Comparison of ENCODE assay signal across 1 cellular context in genomic region chr5:16465544-16466432, GRCh38.
TF ChIP-seq lines count a peak whose summit lies in the region.

A gene with protein sequence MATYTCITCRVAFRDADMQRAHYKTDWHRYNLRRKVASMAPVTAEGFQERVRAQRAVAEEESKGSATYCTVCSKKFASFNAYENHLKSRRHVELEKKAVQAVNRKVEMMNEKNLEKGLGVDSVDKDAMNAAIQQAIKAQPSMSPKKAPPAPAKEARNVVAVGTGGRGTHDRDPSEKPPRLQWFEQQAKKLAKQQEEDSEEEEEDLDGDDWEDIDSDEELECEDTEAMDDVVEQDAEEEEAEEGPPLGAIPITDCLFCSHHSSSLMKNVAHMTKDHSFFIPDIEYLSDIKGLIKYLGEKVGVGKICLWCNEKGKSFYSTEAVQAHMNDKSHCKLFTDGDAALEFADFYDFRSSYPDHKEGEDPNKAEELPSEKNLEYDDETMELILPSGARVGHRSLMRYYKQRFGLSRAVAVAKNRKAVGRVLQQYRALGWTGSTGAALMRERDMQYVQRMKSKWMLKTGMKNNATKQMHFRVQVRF (minus strand): TSS chr5:16465800. CDS start chr5:16465665, 135 bp downstream.

TF ChIP-seq in HepG2, 621 proteins besides CTCF, POLR2A, EP300 and RAD21 (continued from another document and continues in another):
- TF ChIP-seq, protein P1, sequence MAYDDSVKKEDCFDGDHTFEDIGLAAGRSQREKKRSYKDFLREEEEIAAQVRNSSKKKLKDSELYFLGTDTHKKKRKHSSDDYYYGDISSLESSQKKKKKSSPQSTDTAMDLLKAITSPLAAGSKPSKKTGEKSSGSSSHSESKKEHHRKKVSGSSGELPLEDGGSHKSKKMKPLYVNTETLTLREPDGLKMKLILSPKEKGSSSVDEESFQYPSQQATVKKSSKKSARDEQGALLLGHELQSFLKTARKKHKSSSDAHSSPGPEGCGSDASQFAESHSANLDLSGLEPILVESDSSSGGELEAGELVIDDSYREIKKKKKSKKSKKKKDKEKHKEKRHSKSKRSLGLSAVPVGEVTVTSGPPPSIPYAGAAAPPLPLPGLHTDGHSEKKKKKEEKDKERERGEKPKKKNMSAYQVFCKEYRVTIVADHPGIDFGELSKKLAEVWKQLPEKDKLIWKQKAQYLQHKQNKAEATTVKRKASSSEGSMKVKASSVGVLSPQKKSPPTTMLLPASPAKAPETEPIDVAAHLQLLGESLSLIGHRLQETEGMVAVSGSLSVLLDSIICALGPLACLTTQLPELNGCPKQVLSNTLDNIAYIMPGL (CRISPR knock-in tag; IDR thresholded peaks at IDR 0.05; ENCODE audit: borderline replicate concordance in 1 of 2, low read depth in 1 of 2): peak; percentile 81 to 91; a peak in 3 of 4 replicates
- TF ChIP-seq ZSCAN21 (CRISPR knock-in tag; IDR thresholded peaks at IDR 0.05; ENCODE audit: borderline replicate concordance) (peak; percentile 66), PRPF4 (IDR thresholded peaks at IDR 0.05; ENCODE audit: low read depth, low read length, poor library complexity, severe bottlenecking) (no peak), CENPX (CRISPR knock-in tag; IDR thresholded peaks at IDR 0.05) (no peak), ZBTB1 (CRISPR knock-in tag; IDR thresholded peaks at IDR 0.05; ENCODE audit: borderline replicate concordance) (no peak), PITX1 (CRISPR knock-in tag; IDR thresholded peaks at IDR 0.05) (peak; percentile 17; the same call in 1 of the 2 replicates), HHEX (CRISPR knock-in tag; IDR thresholded peaks at IDR 0.05) (no peak), MED1 (CRISPR knock-in tag; IDR thresholded peaks at IDR 0.05) (peak; percentile 67), ZNF574 (CRISPR knock-in tag; IDR thresholded peaks at IDR 0.05) (peak; percentile 93), ZNF205 (CRISPR knock-in tag; IDR thresholded peaks at IDR 0.05) (peak; percentile 54; the same call in 1 of the 2 replicates), KDM3A (CRISPR knock-in tag; IDR thresholded peaks at IDR 0.05; ENCODE audit: low read depth) (0 out of 2 replicates have a peak, but pooled peaks have one; percentile 38), KDM6A (CRISPR knock-in tag; IDR thresholded peaks at IDR 0.05; ENCODE audit: low read depth) (no peak), ZNF720 (CRISPR knock-in tag; IDR thresholded peaks at IDR 0.05) (no peak), HIC2 (CRISPR knock-in tag; IDR thresholded peaks at IDR 0.05; ENCODE audit: low read depth) (no peak), ZNF234 (CRISPR knock-in tag; conservative IDR thresholded peaks at IDR 0.05) (peak; percentile 8; the same call in 1 of the 2 replicates), SSRP1 (CRISPR knock-in tag; IDR thresholded peaks at IDR 0.05) (no peak), GATAD1 (CRISPR knock-in tag; IDR thresholded peaks at IDR 0.05) (peak; percentile 93), TSC22D2 (CRISPR knock-in tag; IDR thresholded peaks at IDR 0.05; ENCODE audit: borderline replicate concordance) (no peak), SMAD3 (CRISPR knock-in tag; IDR thresholded peaks at IDR 0.05) (peak; percentile 52; the same call in 1 of the 2 replicates), MYPOP (CRISPR knock-in tag; IDR thresholded peaks at IDR 0.05) (peak; percentile 69), CREB3 (CRISPR knock-in tag; IDR thresholded peaks at IDR 0.05) (0 out of 2 replicates have a peak, but pooled peaks have one; percentile 65), ZNF777 (CRISPR knock-in tag; IDR thresholded peaks at IDR 0.05) (peak; percentile 80), ZNF616 (CRISPR knock-in tag; IDR thresholded peaks at IDR 0.05; ENCODE audit: low read depth) (no peak), SP5 (CRISPR knock-in tag; IDR thresholded peaks at IDR 0.05; ENCODE audit: borderline replicate concordance, low read depth) (peak; percentile 68), ZFX (CRISPR knock-in tag; IDR thresholded peaks at IDR 0.05; ENCODE audit: low read depth) (peak; percentile 99), FOXK2 (IDR thresholded peaks at IDR 0.05) (0 out of 2 replicates have a peak, but pooled peaks have one; percentile 14), NFKB2 (CRISPR knock-in tag; IDR thresholded peaks at IDR 0.05; ENCODE audit: borderline replicate concordance) (peak; percentile 92; the same call in 1 of the 2 replicates), ZNF597 (CRISPR knock-in tag; IDR thresholded peaks at IDR 0.05) (no peak), ZNF383 (CRISPR knock-in tag; IDR thresholded peaks at IDR 0.05; ENCODE audit: borderline replicate concordance) (0 out of 2 replicates have a peak, but pooled peaks have one; percentile 69)
- TF ChIP-seq, protein P2, sequence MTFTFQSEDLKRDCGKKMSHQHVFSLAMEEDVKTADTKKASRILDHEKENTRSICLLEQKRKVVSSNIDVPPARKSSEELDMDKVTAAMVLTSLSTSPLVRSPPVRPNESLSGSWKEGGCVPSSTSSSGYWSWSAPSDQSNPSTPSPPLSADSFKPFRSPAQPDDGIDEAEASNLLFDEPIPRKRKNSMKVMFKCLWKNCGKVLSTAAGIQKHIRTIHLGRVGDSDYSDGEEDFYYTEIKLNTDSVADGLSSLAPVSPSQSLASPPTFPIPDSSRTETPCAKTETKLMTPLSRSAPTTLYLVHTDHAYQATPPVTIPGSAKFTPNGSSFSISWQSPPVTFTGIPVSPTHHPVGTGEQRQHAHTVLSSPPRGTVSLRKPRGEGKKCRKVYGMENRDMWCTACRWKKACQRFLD (CRISPR knock-in tag; IDR thresholded peaks at IDR 0.05; ENCODE audit: borderline replicate concordance): peak; percentile 74; the same call in 1 of the 2 replicates
- TF ChIP-seq, protein P3, sequence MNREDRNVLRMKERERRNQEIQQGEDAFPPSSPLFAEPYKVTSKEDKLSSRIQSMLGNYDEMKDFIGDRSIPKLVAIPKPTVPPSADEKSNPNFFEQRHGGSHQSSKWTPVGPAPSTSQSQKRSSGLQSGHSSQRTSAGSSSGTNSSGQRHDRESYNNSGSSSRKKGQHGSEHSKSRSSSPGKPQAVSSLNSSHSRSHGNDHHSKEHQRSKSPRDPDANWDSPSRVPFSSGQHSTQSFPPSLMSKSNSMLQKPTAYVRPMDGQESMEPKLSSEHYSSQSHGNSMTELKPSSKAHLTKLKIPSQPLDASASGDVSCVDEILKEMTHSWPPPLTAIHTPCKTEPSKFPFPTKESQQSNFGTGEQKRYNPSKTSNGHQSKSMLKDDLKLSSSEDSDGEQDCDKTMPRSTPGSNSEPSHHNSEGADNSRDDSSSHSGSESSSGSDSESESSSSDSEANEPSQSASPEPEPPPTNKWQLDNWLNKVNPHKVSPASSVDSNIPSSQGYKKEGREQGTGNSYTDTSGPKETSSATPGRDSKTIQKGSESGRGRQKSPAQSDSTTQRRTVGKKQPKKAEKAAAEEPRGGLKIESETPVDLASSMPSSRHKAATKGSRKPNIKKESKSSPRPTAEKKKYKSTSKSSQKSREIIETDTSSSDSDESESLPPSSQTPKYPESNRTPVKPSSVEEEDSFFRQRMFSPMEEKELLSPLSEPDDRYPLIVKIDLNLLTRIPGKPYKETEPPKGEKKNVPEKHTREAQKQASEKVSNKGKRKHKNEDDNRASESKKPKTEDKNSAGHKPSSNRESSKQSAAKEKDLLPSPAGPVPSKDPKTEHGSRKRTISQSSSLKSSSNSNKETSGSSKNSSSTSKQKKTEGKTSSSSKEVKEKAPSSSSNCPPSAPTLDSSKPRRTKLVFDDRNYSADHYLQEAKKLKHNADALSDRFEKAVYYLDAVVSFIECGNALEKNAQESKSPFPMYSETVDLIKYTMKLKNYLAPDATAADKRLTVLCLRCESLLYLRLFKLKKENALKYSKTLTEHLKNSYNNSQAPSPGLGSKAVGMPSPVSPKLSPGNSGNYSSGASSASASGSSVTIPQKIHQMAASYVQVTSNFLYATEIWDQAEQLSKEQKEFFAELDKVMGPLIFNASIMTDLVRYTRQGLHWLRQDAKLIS (CRISPR knock-in tag; IDR thresholded peaks at IDR 0.05): no peak
- TF ChIP-seq, protein P4, sequence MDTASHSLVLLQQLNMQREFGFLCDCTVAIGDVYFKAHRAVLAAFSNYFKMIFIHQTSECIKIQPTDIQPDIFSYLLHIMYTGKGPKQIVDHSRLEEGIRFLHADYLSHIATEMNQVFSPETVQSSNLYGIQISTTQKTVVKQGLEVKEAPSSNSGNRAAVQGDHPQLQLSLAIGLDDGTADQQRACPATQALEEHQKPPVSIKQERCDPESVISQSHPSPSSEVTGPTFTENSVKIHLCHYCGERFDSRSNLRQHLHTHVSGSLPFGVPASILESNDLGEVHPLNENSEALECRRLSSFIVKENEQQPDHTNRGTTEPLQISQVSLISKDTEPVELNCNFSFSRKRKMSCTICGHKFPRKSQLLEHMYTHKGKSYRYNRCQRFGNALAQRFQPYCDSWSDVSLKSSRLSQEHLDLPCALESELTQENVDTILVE (CRISPR knock-in tag; IDR thresholded peaks at IDR 0.05): no peak; the same call in 1 of the 2 replicates
- TF ChIP-seq, protein P5, sequence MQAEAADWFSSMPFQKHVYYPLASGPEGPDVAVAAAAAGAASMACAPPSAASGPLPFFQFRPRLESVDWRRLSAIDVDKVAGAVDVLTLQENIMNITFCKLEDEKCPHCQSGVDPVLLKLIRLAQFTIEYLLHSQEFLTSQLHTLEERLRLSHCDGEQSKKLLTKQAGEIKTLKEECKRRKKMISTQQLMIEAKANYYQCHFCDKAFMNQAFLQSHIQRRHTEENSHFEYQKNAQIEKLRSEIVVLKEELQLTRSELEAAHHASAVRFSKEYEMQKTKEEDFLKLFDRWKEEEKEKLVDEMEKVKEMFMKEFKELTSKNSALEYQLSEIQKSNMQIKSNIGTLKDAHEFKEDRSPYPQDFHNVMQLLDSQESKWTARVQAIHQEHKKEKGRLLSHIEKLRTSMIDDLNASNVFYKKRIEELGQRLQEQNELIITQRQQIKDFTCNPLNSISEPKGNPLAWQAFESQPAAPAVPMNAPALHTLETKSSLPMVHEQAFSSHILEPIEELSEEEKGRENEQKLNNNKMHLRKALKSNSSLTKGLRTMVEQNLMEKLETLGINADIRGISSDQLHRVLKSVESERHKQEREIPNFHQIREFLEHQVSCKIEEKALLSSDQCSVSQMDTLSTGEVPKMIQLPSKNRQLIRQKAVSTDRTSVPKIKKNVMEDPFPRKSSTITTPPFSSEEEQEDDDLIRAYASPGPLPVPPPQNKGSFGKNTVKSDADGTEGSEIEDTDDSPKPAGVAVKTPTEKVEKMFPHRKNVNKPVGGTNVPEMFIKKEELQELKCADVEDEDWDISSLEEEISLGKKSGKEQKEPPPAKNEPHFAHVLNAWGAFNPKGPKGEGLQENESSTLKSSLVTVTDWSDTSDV (CRISPR knock-in tag; IDR thresholded peaks at IDR 0.05): no peak
- TF ChIP-seq, protein P6, sequence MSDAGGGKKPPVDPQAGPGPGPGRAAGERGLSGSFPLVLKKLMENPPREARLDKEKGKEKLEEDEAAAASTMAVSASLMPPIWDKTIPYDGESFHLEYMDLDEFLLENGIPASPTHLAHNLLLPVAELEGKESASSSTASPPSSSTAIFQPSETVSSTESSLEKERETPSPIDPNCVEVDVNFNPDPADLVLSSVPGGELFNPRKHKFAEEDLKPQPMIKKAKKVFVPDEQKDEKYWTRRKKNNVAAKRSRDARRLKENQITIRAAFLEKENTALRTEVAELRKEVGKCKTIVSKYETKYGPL (CRISPR knock-in tag; IDR thresholded peaks at IDR 0.05): peak; percentile 50; the same call in 1 of the 2 replicates
